1 cellular context compared by ENCODE assay signal in the genomic region with DNA sequence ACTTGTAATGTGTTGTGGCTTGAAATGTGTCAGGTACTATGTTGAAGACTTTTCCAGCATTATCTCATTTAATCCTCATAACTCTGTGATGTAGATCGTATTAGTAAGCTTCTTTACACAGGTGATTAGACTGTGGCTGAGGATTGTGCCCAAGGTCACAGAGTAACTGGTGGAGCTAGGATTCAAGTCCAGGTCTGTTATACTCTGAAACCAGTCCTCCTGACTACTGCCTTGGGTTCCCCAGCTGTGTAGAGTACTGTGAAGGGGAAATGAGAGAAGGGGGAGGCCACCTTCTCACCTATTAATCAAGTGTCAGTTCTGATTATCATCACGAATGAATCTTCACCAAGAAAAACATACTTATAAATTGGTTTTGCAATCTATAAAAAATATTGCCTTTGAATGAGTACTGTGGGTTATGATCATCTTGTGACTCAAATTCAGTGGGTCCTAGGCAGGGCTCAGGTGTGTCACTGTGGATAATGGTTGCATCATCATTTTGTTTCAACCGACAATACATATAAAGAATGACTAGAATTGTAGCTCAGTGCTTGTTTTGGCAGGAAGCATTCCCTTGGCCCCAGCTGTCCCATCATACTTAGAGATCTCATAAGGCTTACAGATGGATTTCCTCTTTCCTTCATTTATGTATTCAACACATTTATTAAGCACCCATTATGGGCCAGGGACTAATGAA.
TF ChIP-seq lines count a peak whose summit lies in the region.

No MANE protein-coding gene starts in this region.

TF ChIP-seq in K562, 482 proteins besides CTCF, POLR2A, EP300 and RAD21 (continued from another document):
- TF ChIP-seq ATF7 (IDR thresholded peaks at IDR 0.05) (peak; percentile 22; the same call in 1 of the 2 replicates), POLR2AphosphoS5 (IDR thresholded peaks at IDR 0.05; ENCODE audit: control insufficient read depth, insufficient read depth, low read depth, low read length) (no peak), DPF2 (IDR thresholded peaks at IDR 0.05) (no peak), ZNF589 (CRISPR knock-in tag; IDR thresholded peaks at IDR 0.05; ENCODE audit: low read depth) (no peak), SOX6 (IDR thresholded peaks at IDR 0.05) (0 out of 2 replicates have a peak, but pooled peaks have one; percentile 22)
